Comparison of ENCODE assay signal across 8 cellular contexts in the genomic region with DNA sequence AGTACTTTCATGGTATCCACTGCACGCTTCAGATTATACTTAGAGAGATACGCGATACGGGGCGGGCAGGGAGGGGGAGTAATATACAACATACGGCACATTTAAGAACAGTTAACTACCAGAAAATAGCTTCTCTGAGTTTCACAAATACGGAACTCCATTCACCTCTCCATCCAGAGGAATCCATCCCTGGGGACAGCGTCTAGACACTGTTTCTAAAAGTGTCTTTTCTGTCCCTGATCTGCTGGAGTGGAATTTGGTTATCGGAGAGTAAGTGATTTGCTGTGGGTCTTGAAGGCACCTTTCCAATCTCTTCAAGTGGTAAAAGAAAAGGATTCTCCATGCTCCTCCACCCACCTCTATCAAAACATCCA. TPM values are rescaled to one million over a fixed set of nuclear protein-coding genes. Genes with fewer than 3 reads are reported as not detected.
DNase-seq lines count a peak whose midpoint lies in the region; ATAC-seq and TF ChIP-seq lines count a peak whose summit lies in the region.

No MANE protein-coding gene starts in this region.

- H3K4me3 ChIP-seq in IMR-90 (ENCODE audit: insufficient read depth, low read depth, low read length) (peak overlapping the region; percentile 87), iPS-18c (ENCODE audit: insufficient read depth, low read depth, low read length) (peak overlapping the region; percentile 98)

- peak overlapping the region; percentile 99 for H2AFZ ChIP-seq in IMR-90 (replicated peaks; ENCODE audit: low read length, poor library complexity)

- H4K91ac ChIP-seq in IMR-90 (ENCODE audit: insufficient read depth, low read depth, low read length) = no peak overlapping the region

- peak overlapping the region; percentile 95 for H2BK5ac ChIP-seq in IMR-90 (ENCODE audit: low read depth, low read length, poor library complexity, severe bottlenecking)

- H2BK15ac ChIP-seq in IMR-90 (ENCODE audit: low read depth, low read length) = peak overlapping the region; percentile 2; the same call in 1 of the 3 replicates

- peak overlapping the region; percentile 91; the same call in 1 of the 2 replicates for H3K4ac ChIP-seq in IMR-90 (ENCODE audit: low read depth, low read length)

- BruUV-seq in IMR-90 (replicated peaks; lab: Mats Ljungman, UMichigan) = no TSS peak

- H4K5ac ChIP-seq in IMR-90 (ENCODE audit: low read depth, low read length) = no peak overlapping the region

- H3K4me1 ChIP-seq in IMR-90 (ENCODE audit: control insufficient read depth, insufficient read depth, low read length) = 0 out of 2 replicates have a peak, but pooled peaks cover 2% of the 10 kb centered on the region

- peak overlapping the region; percentile 30; the same call in 1 of the 2 replicates for H3K18ac ChIP-seq in IMR-90 (ENCODE audit: low read depth, low read length)

- H3K36me3 Mint-ChIP-seq in activated naive CD8-positive, alpha-beta T cell treated with anti-CD3 and anti-CD28 coated beads for 36 hours = peaks cover 12% of the 10 kb centered on the region
- H3K36me3 Mint-ChIP-seq in stimulated activated effector memory CD8-positive, alpha-beta T cell treated with anti-CD3 and anti-CD28 coated beads, Interleukin-12 subunit alpha, Interleukin-12 subunit beta, amount 100 ng/mL, for 72 hours = peaks cover 52% of the 10 kb centered on the region

- peak overlapping the region; percentile 84 for H3K14ac ChIP-seq in IMR-90 (replicated peaks; ENCODE audit: low read depth, low read length)

- H4K8ac ChIP-seq in IMR-90 (ENCODE audit: low read depth in 2 of 2, low read length in 2 of 2) = peak overlapping the region; percentile 62 to 84; a peak in 2 of 4 replicates

- H3K27ac Mint-ChIP-seq in activated naive CD8-positive, alpha-beta T cell treated with anti-CD3 and anti-CD28 coated beads for 36 hours = peak overlapping the region; percentile 84
- H3K27ac Mint-ChIP-seq in stimulated activated effector memory CD8-positive, alpha-beta T cell treated with anti-CD3 and anti-CD28 coated beads, Interleukin-12 subunit alpha, Interleukin-12 subunit beta, amount 100 ng/mL, for 72 hours = peak overlapping the region; percentile 95

- peak overlapping the region; percentile 90 for H3K23ac ChIP-seq in IMR-90 (ENCODE audit: low read depth, low read length)

- peaks cover 28% of the 10 kb centered on the region for H3K4me1 Mint-ChIP-seq in activated naive CD8-positive, alpha-beta T cell treated with anti-CD3 and anti-CD28 coated beads for 36 hours
- H3K4me1 Mint-ChIP-seq in stimulated activated effector memory CD8-positive, alpha-beta T cell treated with anti-CD3 and anti-CD28 coated beads, Interleukin-12 subunit alpha, Interleukin-12 subunit beta, amount 100 ng/mL, for 72 hours = peaks cover 3% of the 10 kb centered on the region

- H3K4me2 ChIP-seq in IMR-90 (ENCODE audit: low read depth, low read length) = peak overlapping the region; percentile 90

- no peak for TF ChIP-seq POLR2A in IMR-90 (IDR thresholded peaks at IDR 0.05; ENCODE audit: low read depth, low read length)

- dilution Hi-C loops in IMR-90 (cut with HindIII; ENCODE audit: low sequenced_read_pairs, unreplicated experiment) = no loop called here

- in situ Hi-C loops in IMR-90 (cut with MboI; ENCODE audit: low sequenced_read_pairs) = loop anchor here (5.0 kb wide), 1 partner anchor 132 kb away; no protein-coding TSS in a partner anchor

- POLR2A ChIA-PET in IMR-90 (lab: Charles Lee; ENCODE audit: unreplicated experiment) = interaction anchor here (0.7 to 1.1 kb wide), 3 partner anchors 131 to 138 kb away, joined by 3 to 7 read pairs (median 3); a partner anchor contains a TSS

- H3K36me3 ChIP-seq in IMR-90 (ENCODE audit: control insufficient read depth, insufficient read depth, low read length) = peaks cover 5% of the 10 kb centered on the region

- no peaks in the 10 kb centered on the region for H3K9me3 Mint-ChIP-seq in activated naive CD8-positive, alpha-beta T cell treated with anti-CD3 and anti-CD28 coated beads for 36 hours
- H3K9me3 Mint-ChIP-seq in stimulated activated effector memory CD8-positive, alpha-beta T cell treated with anti-CD3 and anti-CD28 coated beads, Interleukin-12 subunit alpha, Interleukin-12 subunit beta, amount 100 ng/mL, for 72 hours = no peaks in the 10 kb centered on the region

- H3K9me1 ChIP-seq in IMR-90 (ENCODE audit: insufficient read depth, low read length) = no peaks in the 10 kb centered on the region; the same call in 1 of the 2 replicates

- peaks cover 11 to 40% of the 10 kb centered on the region in 2 experiments for H3K79me1 ChIP-seq in IMR-90 (ENCODE audit: low read depth in 1 of 2, low read length in 2 of 2)

- 0 out of 2 replicates have a peak, but pooled peaks have one; percentile 5 for TF ChIP-seq RAD21 in IMR-90 (IDR thresholded peaks at IDR 0.05; ENCODE audit: low read length)

- DNase-seq in EH (ENCODE audit: low read depth) (peak; percentile 37), IMR-90 (peak; percentile 17), activated gamma-delta T cell (lab: John Stamatoyannopoulos, UW) (no peak), NCI-H345 (lab: John Stamatoyannopoulos, UW) (no peak), DMS153 treated with DMSO at 0.1 percent for 48 hours (lab: John Stamatoyannopoulos, UW; ENCODE audit: unreplicated experiment) (no peak)
- no peak for DNase-seq in activated naive CD8-positive, alpha-beta T cell treated with anti-CD3 and anti-CD28 coated beads for 36 hours
- no peak for DNase-seq in stimulated activated effector memory CD8-positive, alpha-beta T cell treated with anti-CD3 and anti-CD28 coated beads, Interleukin-12 subunit alpha, Interleukin-12 subunit beta, amount 100 ng/mL, for 72 hours (ENCODE audit: low spot score in 2 of 2)

- no peak overlapping the region; the same call in 1 of the 2 replicates for H2BK120ac ChIP-seq in IMR-90 (ENCODE audit: low read depth, low read length)

- WGBS in IMR-90 (ENCODE audit: extremely low coverage in 2 of 2, insufficient read length in 1 of 2), 2 experiments = no CpG with 5 or more reads among the region's 9 CpGs

- peak overlapping the region; percentile 98 for H2AK9ac ChIP-seq in IMR-90 (replicated peaks; ENCODE audit: low read depth, low read length, poor library complexity)

- peak overlapping the region; percentile 96 for H3K9ac ChIP-seq in IMR-90 (ENCODE audit: low read depth, low read length)

- H4K20me1 ChIP-seq in IMR-90 (ENCODE audit: insufficient read depth, low read length) = peaks cover 18% of the 10 kb centered on the region; the same call in 1 of the 2 replicates

- 0 out of 2 replicates have a peak, but pooled peaks have one; percentile 3 for ATAC-seq in IMR-90 (ENCODE audit: low read depth)
- no peak for ATAC-seq in stimulated activated effector memory CD8-positive, alpha-beta T cell treated with anti-CD3 and anti-CD28 coated beads, Interleukin-12 subunit alpha, Interleukin-12 subunit beta, amount 100 ng/mL, for 72 hours

- peak overlapping the region; percentile 36 for H3K56ac ChIP-seq in IMR-90 (ENCODE audit: extremely low read depth, insufficient read depth, low read length)

- no peaks in the 10 kb centered on the region for H3K27me3 ChIP-seq in IMR-90 (ENCODE audit: control insufficient read depth, insufficient read depth, low read length)

- intact Hi-C loops in IMR-90 (cut with micrococcal nuclease) = loop anchor here (1.0 to 10.0 kb wide), 3 partner anchors 63 to 799 kb away; no protein-coding TSS in a partner anchor

- H2BK20ac ChIP-seq in IMR-90 (ENCODE audit: low read depth, low read length) = no peak overlapping the region

- H3K27ac ChIP-seq in IMR-90 (ENCODE audit: insufficient read depth, low read length) = peak overlapping the region; percentile 91

- no peak overlapping the region for H2AK5ac ChIP-seq in IMR-90 (ENCODE audit: low read depth, low read length)

- H3K9me3 ChIP-seq in IMR-90 (ENCODE audit: control insufficient read depth, insufficient read depth, low read length) = no peaks in the 10 kb centered on the region
- no peaks in the 10 kb centered on the region for H3K9me3 ChIP-seq in iPS-18c (ENCODE audit: control insufficient read depth, insufficient read depth, low read length)

- no peaks in the 10 kb centered on the region for H3K27me3 Mint-ChIP-seq in activated naive CD8-positive, alpha-beta T cell treated with anti-CD3 and anti-CD28 coated beads for 36 hours

- peak overlapping the region; percentile 96 for H3K4me3 Mint-ChIP-seq in activated naive CD8-positive, alpha-beta T cell treated with anti-CD3 and anti-CD28 coated beads for 36 hours
- H3K4me3 Mint-ChIP-seq in stimulated activated effector memory CD8-positive, alpha-beta T cell treated with anti-CD3 and anti-CD28 coated beads, Interleukin-12 subunit alpha, Interleukin-12 subunit beta, amount 100 ng/mL, for 72 hours = peak overlapping the region; percentile 79

- CTCF ChIA-PET in IMR-90 (lab: Yijun Ruan, JAX) = interaction anchor here (1.1 kb wide), 1 partner anchor 14 kb away, joined by 3 read pairs; no protein-coding TSS in a partner anchor

- no peak for TF ChIP-seq CTCF in IMR-90 (conservative IDR thresholded peaks at IDR 0.05; ENCODE audit: low read depth, low read length)

TF ChIP-seq in IMR-90, 13 proteins besides CTCF, POLR2A, EP300 and RAD21 (continues in another document):
- TF ChIP-seq FOS (IDR thresholded peaks at IDR 0.05; ENCODE audit: low read depth, low read length) = no peak
- no peak for TF ChIP-seq MAFK (IDR thresholded peaks at IDR 0.05; ENCODE audit: low read depth, low read length)
- TF ChIP-seq MXI1 (IDR thresholded peaks at IDR 0.05; ENCODE audit: borderline replicate concordance, low read depth, low read length) = no peak
- TF ChIP-seq RCOR1 (IDR thresholded peaks at IDR 0.05; ENCODE audit: insufficient replicate concordance, low read length) = no peak
- no peak for TF ChIP-seq CEBPB (IDR thresholded peaks at IDR 0.05; ENCODE audit: low read depth, low read length)
- TF ChIP-seq, protein P1, sequence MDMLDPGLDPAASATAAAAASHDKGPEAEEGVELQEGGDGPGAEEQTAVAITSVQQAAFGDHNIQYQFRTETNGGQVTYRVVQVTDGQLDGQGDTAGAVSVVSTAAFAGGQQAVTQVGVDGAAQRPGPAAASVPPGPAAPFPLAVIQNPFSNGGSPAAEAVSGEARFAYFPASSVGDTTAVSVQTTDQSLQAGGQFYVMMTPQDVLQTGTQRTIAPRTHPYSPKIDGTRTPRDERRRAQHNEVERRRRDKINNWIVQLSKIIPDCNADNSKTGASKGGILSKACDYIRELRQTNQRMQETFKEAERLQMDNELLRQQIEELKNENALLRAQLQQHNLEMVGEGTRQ (IDR thresholded peaks at IDR 0.05; ENCODE audit: low read depth, low read length) = no peak

RNA-seq across cellular contexts. Expression of a gene that starts 0.8 kb away (rescaled TPM):
- total RNA-seq in IMR-90 (2012; rRNA removed) = 93.4 and 106 TPM in 2 replicates
- 22.6 and 30.5 TPM in 2 replicates for polyA plus RNA-seq in IMR-90 (2012; rRNA removed)
- 12.8 and 14.6 TPM in 2 replicates for polyA plus RNA-seq in IMR-90 (2012; cell fraction: cytosol; rRNA removed)
- polyA plus RNA-seq in IMR-90 (2012; cell fraction: nucleus; rRNA removed; ENCODE audit: low replicate concordance) = 10.0 and 41.8 TPM in 2 replicates
- total RNA-seq in activated naive CD8-positive, alpha-beta T cell treated with anti-CD3 and anti-CD28 coated beads for 36 hours = 10 to 100 TPM; 20.8 to 21.3 TPM

Comparison
In these comparisons a context has a peak if more than half of its experiments do, and no peak if none do; other contexts are left out.
1. DNase-seq: peak in EH (single experiment) and IMR-90 (single experiment); none in activated naive CD8-positive, alpha-beta T cell treated with anti-CD3 and anti-CD28 coated beads for 36 hours (single experiment), stimulated activated effector memory CD8-positive, alpha-beta T cell treated with anti-CD3 and anti-CD28 coated beads, Interleukin-12 subunit alpha, Interleukin-12 subunit beta, amount 100 ng/mL, for 72 hours (0 of 2), activated gamma-delta T cell (single experiment), NCI-H345 (single experiment) and DMS153 treated with DMSO at 0.1 percent for 48 hours (single experiment).